ENCODE assay signal across 29 cellular contexts in the genomic region with DNA sequence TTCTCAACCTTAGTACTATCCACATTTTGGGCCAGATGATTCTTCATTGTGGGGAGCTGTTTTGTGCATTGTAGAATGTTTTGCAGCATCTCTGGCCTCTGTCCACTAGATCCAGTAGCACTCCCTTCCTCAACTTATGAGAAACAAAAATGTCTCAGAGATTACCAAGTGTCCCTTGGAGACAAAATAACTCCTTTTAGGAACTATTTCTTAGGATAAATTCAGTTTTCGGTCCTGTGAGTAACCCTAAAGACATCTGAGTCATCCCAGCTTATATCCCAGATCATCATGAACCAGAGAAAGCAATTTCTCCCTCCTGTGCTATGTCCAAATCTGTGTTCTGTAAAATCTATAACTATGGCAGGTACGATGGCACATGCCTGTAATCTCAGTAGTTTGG.
"Had no signal": no experiment of that assay in that cellular context is flagged by ENCODE, and none has a peak within 500 bp of the region (broad histone marks: within the 10 kb centered on the region; RNA-seq: fewer than 3 reads in every experiment).

No MANE protein-coding gene starts in this region.

- H3K27me3 ChIP-seq: adrenal gland, ascending aorta, gastrocnemius medialis, hepatocyte, pancreas, right atrium auricular region, uterus had no signal

- H3K36me3 ChIP-seq: adrenal gland, ascending aorta, gastrocnemius medialis, pancreas, right atrium auricular region, thoracic aorta, uterus, WERI-Rb-1 had no signal

- H3K79me2 ChIP-seq: hepatocyte had no signal

- H3K27ac ChIP-seq: adrenal gland, ascending aorta, gastrocnemius medialis, hepatocyte, pancreas, psoas muscle, right atrium auricular region, thoracic aorta, uterus, WERI-Rb-1 had no signal

- H3K4me2 ChIP-seq: hepatocyte had no signal

- H3K9me3 ChIP-seq: adrenal gland, ascending aorta, gastrocnemius medialis, pancreas, psoas muscle, right atrium auricular region, thoracic aorta, uterus had no signal

- ATAC-seq: activated CD4-positive, CD25-positive, alpha-beta regulatory T cell treated with anti-CD3 and anti-CD28 coated beads, Interleukin-2, amount 50 U/mL, for 24 hours; esophagus mucosa; gastrocnemius medialis; naive thymus-derived CD4-positive, alpha-beta T cell; pancreas; psoas muscle had no signal

- H3K4me1 ChIP-seq: adrenal gland, ascending aorta, gastrocnemius medialis, pancreas, psoas muscle, right atrium auricular region, uterus had no signal

- DNase-seq: activated CD4-positive, alpha-beta memory T cell treated with anti-CD3 and anti-CD28 coated beads for 36 hours; activated CD4-positive, alpha-beta T cell treated with anti-CD3 and anti-CD28 coated beads, Interleukin-2, amount 10 ng/mL, durations not matched to agents 24 days and 14 days; activated CD8-positive, alpha-beta memory T cell treated with anti-CD3 and anti-CD28 coated beads, Interleukin-2, amount 50 U/mL, for 4 hours; activated effector memory CD4-positive, alpha-beta T cell treated with anti-CD3 and anti-CD28 coated beads, Interleukin-2, amount 50 U/mL, for 16 hours; activated naive CD4-positive, alpha-beta T cell treated with anti-CD3 and anti-CD28 coated beads for 36 hours; activated naive CD8-positive, alpha-beta T cell treated with anti-CD3 and anti-CD28 coated beads for 36 hours; activated T-cell treated with anti-CD3 and anti-CD28 coated beads, Interleukin-2, amount 50 U/mL, for 1 hour; adrenal gland; caudate nucleus; endodermal cell; gastrocnemius medialis; glutamatergic neuron; immature natural killer cell; kidney; midbrain; naive thymus-derived CD4-positive, alpha-beta T cell; pancreas; psoas muscle; stimulated activated CD4-positive, alpha-beta T cell treated with anti-CD3 and anti-CD28 coated beads, Interleukin-2, amount 100 ng/mL, for 48 hours; stimulated activated naive CD4-positive, alpha-beta T cell treated with Interleukin-2 at 50 U/mL for 16 hours; T-helper 9 cell; uterus; WERI-Rb-1 had no signal

- H3K4me3 ChIP-seq: adrenal gland, ascending aorta, gastrocnemius medialis, hepatocyte, pancreas, psoas muscle, right atrium auricular region, thoracic aorta, uterus had no signal

- H2AFZ ChIP-seq: hepatocyte had no signal
